Comparison of ENCODE assay signal across 1 cellular context in genomic region chr3:166455724-166456123, GRCh38.
TF ChIP-seq lines count a peak whose summit lies in the region.

No MANE protein-coding gene starts in this region.

TF ChIP-seq in H1, 55 proteins besides CTCF, POLR2A, EP300 and RAD21 (continued from another document):
- no peak for TF ChIP-seq TCF12 (IDR thresholded peaks at IDR 0.05; ENCODE audit: low read depth, low read length)
- no peak for TF ChIP-seq CHD1 (IDR thresholded peaks at IDR 0.05; ENCODE audit: low read depth, low read length)
- no peak for TF ChIP-seq POLR2AphosphoS5 (IDR thresholded peaks at IDR 0.05; ENCODE audit: low read depth, low read length)
- TF ChIP-seq SIN3A (conservative IDR thresholded peaks at IDR 0.05 in 1 of 2, IDR thresholded peaks at IDR 0.05 in 1 of 2; ENCODE audit: low read depth in 1 of 2, low read length in 2 of 2) = no peak
- no peak for TF ChIP-seq BACH1 (IDR thresholded peaks at IDR 0.05; ENCODE audit: low read length)
- no peak for TF ChIP-seq ATF3 (IDR thresholded peaks at IDR 0.05; ENCODE audit: insufficient read depth, low read depth, low read length)
- TF ChIP-seq BRCA1 (IDR thresholded peaks at IDR 0.05; ENCODE audit: low read depth, low read length) = no peak
- no peak for TF ChIP-seq TEAD4 (IDR thresholded peaks at IDR 0.05; ENCODE audit: low read depth, low read length)
- no peak for TF ChIP-seq FOSL1 (IDR thresholded peaks at IDR 0.05; ENCODE audit: insufficient read depth, low read depth, low read length)
- TF ChIP-seq POU5F1 (IDR thresholded peaks at IDR 0.05; ENCODE audit: low read depth, low read length) = no peak
- TF ChIP-seq ZNF274 (IDR thresholded peaks at IDR 0.05; ENCODE audit: borderline replicate concordance, extremely low read depth, low read length) = no peak
- no peak for TF ChIP-seq CHD2 (IDR thresholded peaks at IDR 0.05; ENCODE audit: low read length)
- no peak for TF ChIP-seq NANOG (IDR thresholded peaks at IDR 0.05; ENCODE audit: insufficient read depth, low read depth, low read length, poor library complexity, severe bottlenecking)
TF ChIP-seq in H1: peak in this region for 0.
